14 cellular contexts compared by ENCODE assay signal in the genomic region with DNA sequence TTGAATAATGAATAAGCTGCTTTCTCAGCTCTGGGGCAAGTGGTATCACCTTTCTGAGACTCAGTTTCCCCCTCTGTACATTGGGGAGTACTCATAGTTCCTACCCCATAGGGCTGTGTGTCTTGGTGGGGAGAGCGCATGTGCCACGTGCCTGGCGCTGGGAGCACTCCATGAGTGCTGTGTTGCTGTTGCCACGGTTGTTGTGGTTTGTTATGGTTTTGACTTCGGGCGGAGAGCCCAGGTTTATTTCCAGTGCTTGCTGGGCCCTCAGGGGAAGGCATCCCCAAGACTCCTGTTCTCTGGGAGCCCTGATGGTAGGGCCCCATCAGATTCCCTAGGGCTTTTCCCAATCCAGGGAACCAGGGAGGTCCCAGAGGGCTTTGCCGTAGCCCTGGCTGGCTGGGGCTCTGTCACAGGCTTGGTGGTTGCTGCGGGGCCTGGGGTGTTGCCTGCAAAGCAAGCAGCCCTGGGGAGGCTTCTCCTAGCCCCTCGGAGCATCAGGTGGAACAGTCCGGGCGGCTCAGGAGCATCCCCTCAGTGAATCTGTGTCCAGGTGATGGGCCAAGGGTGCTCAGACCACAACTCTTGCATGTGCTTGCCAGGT. TPM values are rescaled to one million over a fixed set of nuclear protein-coding genes. Genes with fewer than 3 reads are reported as not detected.
DNase-seq lines count a peak whose midpoint lies in the region; ATAC-seq lines count a peak whose summit lies in the region.
"Had no signal": no experiment of that assay in that cellular context is flagged by ENCODE, and none has a peak within 500 bp of the region (broad histone marks: within the 10 kb centered on the region; RNA-seq: fewer than 3 reads in every experiment).

No MANE protein-coding gene starts in this region.

- H3K27me3 Mint-ChIP-seq in T-helper 1 cell treated with Interleukin-12 subunit alpha and Interleukin-12 subunit beta and Interleukin-4 antibody, amounts not matched to agents 30 μg/mL and 1 μg/mL, for 36 hours (ENCODE audit: low read depth), result no peaks in the 10 kb centered on the region
- no peaks in the 10 kb centered on the region for H3K27me3 Mint-ChIP-seq in dendritic cell treated with granulocyte-macrophage colony-stimulating factor and Interleukin-4, amounts not matched to agents 40 ng/mL and 50 ng/mL, for 4 days
- no peaks in the 10 kb centered on the region for H3K27me3 Mint-ChIP-seq in naive thymus-derived CD4-positive, alpha-beta T cell

- peaks cover 20% of the 10 kb centered on the region for H3K36me3 Mint-ChIP-seq in T-helper 1 cell treated with Interleukin-12 subunit alpha and Interleukin-12 subunit beta and Interleukin-4 antibody, amounts not matched to agents 30 μg/mL and 1 μg/mL, for 36 hours (ENCODE audit: low read depth)
- H3K36me3 Mint-ChIP-seq in dendritic cell treated with granulocyte-macrophage colony-stimulating factor and Interleukin-4, amounts not matched to agents 40 ng/mL and 50 ng/mL, for 4 days (ENCODE audit: low read depth), result peaks cover 91% of the 10 kb centered on the region
- H3K36me3 Mint-ChIP-seq in naive thymus-derived CD4-positive, alpha-beta T cell, result peaks cover 0 to 16% (median 9%) of the 10 kb centered on the region in 5 donors

- no peaks in the 10 kb centered on the region for H3K9me3 ChIP-seq in HUES6 (ENCODE audit: control insufficient read depth, insufficient read depth, low read depth, low read length)
- H3K9me3 ChIP-seq in naive thymus-derived CD4-positive, alpha-beta T cell (ENCODE audit: control insufficient read depth in 2 of 3, low read length in 3 of 3), result no peaks in the 10 kb centered on the region
- no peaks in the 10 kb centered on the region for H3K9me3 ChIP-seq in HAP-1
- H3K9me3 ChIP-seq: upper lobe of left lung had no signal

- H3K36me3 ChIP-seq in HUES6 (ENCODE audit: control insufficient read depth, insufficient read depth, low read length) (peaks cover 18% of the 10 kb centered on the region), HAP-1 (replicated peaks) (peaks cover 7% of the 10 kb centered on the region; the same call in 1 of the 2 replicates)
- H3K36me3 ChIP-seq in naive thymus-derived CD4-positive, alpha-beta T cell (ENCODE audit: control insufficient read depth in 2 of 3, insufficient read depth in 3 of 3, low read length in 3 of 3), result peaks cover 0 to 26% (median 0%) of the 10 kb centered on the region in 3 experiments

- H3K4me3 Mint-ChIP-seq in T-helper 1 cell treated with Interleukin-12 subunit alpha and Interleukin-12 subunit beta and Interleukin-4 antibody, amounts not matched to agents 30 μg/mL and 1 μg/mL, for 36 hours, result no peak overlapping the region
- no peak overlapping the region for H3K4me3 Mint-ChIP-seq in dendritic cell treated with granulocyte-macrophage colony-stimulating factor and Interleukin-4, amounts not matched to agents 40 ng/mL and 50 ng/mL, for 4 days
- peak overlapping the region in 6 of 10 donors; percentile 26 to 73 (median 50) for H3K4me3 Mint-ChIP-seq in naive thymus-derived CD4-positive, alpha-beta T cell

- no peak for ATAC-seq in naive thymus-derived CD4-positive, alpha-beta T cell

- H3K4me1 ChIP-seq in HUES6 (ENCODE audit: control insufficient read depth, insufficient read depth, low read length) (peaks cover 35% of the 10 kb centered on the region), HAP-1 (peaks cover 4% of the 10 kb centered on the region; the same call in 1 of the 2 replicates)
- H3K4me1 ChIP-seq in naive thymus-derived CD4-positive, alpha-beta T cell (ENCODE audit: control insufficient read depth in 2 of 2, insufficient read depth in 2 of 2, low read length in 2 of 2), result peaks cover 48 to 49% of the 10 kb centered on the region in 2 donors

- peak overlapping the region; percentile 62 for H3K27ac ChIP-seq in HUES6 (ENCODE audit: low read depth, low read length)
- H3K27ac ChIP-seq in naive thymus-derived CD4-positive, alpha-beta T cell (ENCODE audit: low read depth, low read length), result no peak overlapping the region
- H3K27ac ChIP-seq: VCaP had no signal

- H3K9ac ChIP-seq in HUES6 (ENCODE audit: low read length), result no peak overlapping the region

- H3K4me3 ChIP-seq in HUES6 (ENCODE audit: low read depth, low read length) (no peak overlapping the region), HAP-1 (no peak overlapping the region)
- no peak overlapping the region for H3K4me3 ChIP-seq in naive thymus-derived CD4-positive, alpha-beta T cell (ENCODE audit: low read length)
- H3K4me3 ChIP-seq: upper lobe of left lung had no signal

- DNase-seq in T-helper 1 cell (no peak), HUDEP-2 (lab: John Stamatoyannopoulos, UW; ENCODE audit: unreplicated experiment in 76 of 76) (no peak), COLO829 (ENCODE audit: low spot score) (no peak), HAP-1 (ENCODE audit: low spot score in 2 of 2) (no peak)
- DNase-seq in naive thymus-derived CD4-positive, alpha-beta T cell, result no peak
- DNase-seq: DND-41, NCI-H1417 treated with DMSO at 0.1 percent for 48 hours, NCI-H748 treated with DMSO at 0.1 percent for 48 hours, small intestine, upper lobe of left lung had no signal

- POLR2A ChIA-PET in naive thymus-derived CD4-positive, alpha-beta T cell (lab: Charles Lee), result interaction anchor here (0.7 to 9.3 kb wide), 3 partner anchors 8 to 15 kb away, joined by 3 to 127 read pairs (median 5); a partner anchor contains a TSS

- in situ Hi-C loops in HAP-1 (cut with MboI; ENCODE audit: low sequenced_read_pairs), result no loop called here

- CTCF ChIA-PET in naive thymus-derived CD4-positive, alpha-beta T cell (lab: Charles Lee), result interaction anchor here (0.5 to 3.0 kb wide), 7 partner anchors 21 to 87 kb away, joined by 3 to 11 read pairs (median 3); no protein-coding TSS in a partner anchor

- peaks cover 39% of the 10 kb centered on the region for H3K4me1 Mint-ChIP-seq in T-helper 1 cell treated with Interleukin-12 subunit alpha and Interleukin-12 subunit beta and Interleukin-4 antibody, amounts not matched to agents 30 μg/mL and 1 μg/mL, for 36 hours (ENCODE audit: low read depth)
- H3K4me1 Mint-ChIP-seq in dendritic cell treated with granulocyte-macrophage colony-stimulating factor and Interleukin-4, amounts not matched to agents 40 ng/mL and 50 ng/mL, for 4 days (ENCODE audit: low read depth), result peaks cover 80% of the 10 kb centered on the region
- peaks cover 39 to 64% (median 56%) of the 10 kb centered on the region in 7 donors for H3K4me1 Mint-ChIP-seq in naive thymus-derived CD4-positive, alpha-beta T cell

- intact Hi-C loops in dendritic cell treated with granulocyte-macrophage colony-stimulating factor and Interleukin-4, amounts not matched to agents 40 ng/mL and 50 ng/mL, for 4 days (cut with micrococcal nuclease), result no loop called here
- intact Hi-C loops in naive thymus-derived CD4-positive, alpha-beta T cell (cut with micrococcal nuclease), result no loop called here

- no peaks in the 10 kb centered on the region for H3K27me3 ChIP-seq in HUES6 (ENCODE audit: control insufficient read depth, insufficient read depth, low read length)
- no peaks in the 10 kb centered on the region for H3K27me3 ChIP-seq in naive thymus-derived CD4-positive, alpha-beta T cell (ENCODE audit: control insufficient read depth in 2 of 2, insufficient read depth in 2 of 2, low read length in 2 of 2)
- no peaks in the 10 kb centered on the region for H3K27me3 ChIP-seq in HAP-1 (ENCODE audit: low read depth)
- H3K27me3 ChIP-seq: upper lobe of left lung had no signal

- peak overlapping the region; percentile 45 for H3K27ac Mint-ChIP-seq in T-helper 1 cell treated with Interleukin-12 subunit alpha and Interleukin-12 subunit beta and Interleukin-4 antibody, amounts not matched to agents 30 μg/mL and 1 μg/mL, for 36 hours
- peak overlapping the region; percentile 67 for H3K27ac Mint-ChIP-seq in dendritic cell treated with granulocyte-macrophage colony-stimulating factor and Interleukin-4, amounts not matched to agents 40 ng/mL and 50 ng/mL, for 4 days
- peak overlapping the region; percentile 80 to 99 (median 93) for H3K27ac Mint-ChIP-seq in naive thymus-derived CD4-positive, alpha-beta T cell

- no peaks in the 10 kb centered on the region for H3K9me3 Mint-ChIP-seq in T-helper 1 cell treated with Interleukin-12 subunit alpha and Interleukin-12 subunit beta and Interleukin-4 antibody, amounts not matched to agents 30 μg/mL and 1 μg/mL, for 36 hours
- H3K9me3 Mint-ChIP-seq in dendritic cell treated with granulocyte-macrophage colony-stimulating factor and Interleukin-4, amounts not matched to agents 40 ng/mL and 50 ng/mL, for 4 days, result no peaks in the 10 kb centered on the region
- no peaks in the 10 kb centered on the region for H3K9me3 Mint-ChIP-seq in naive thymus-derived CD4-positive, alpha-beta T cell

RNA-seq across cellular contexts. Expression of a gene that starts 18.6 kb away (rescaled TPM):
- total RNA-seq in naive thymus-derived CD4-positive, alpha-beta T cell, result 10 to 100 TPM; 18.5 to 71.4 (median 29.8) TPM
- 1 to 10 TPM; 3.5 to 7.8 TPM for polyA plus RNA-seq in naive thymus-derived CD4-positive, alpha-beta T cell

RNA-seq across cellular contexts. Expression of a gene that starts 55.4 kb away (rescaled TPM):
- 1 to 10 TPM; 1.2 to 6.8 (median 5.4) TPM for total RNA-seq in naive thymus-derived CD4-positive, alpha-beta T cell
- polyA plus RNA-seq in naive thymus-derived CD4-positive, alpha-beta T cell, result under 1 TPM; 0.65 to 0.91 TPM

Comparison
In these comparisons a context has a peak if more than half of its experiments do, and no peak if none do; other contexts are left out.
1. H3K4me3 Mint-ChIP-seq: peak in naive thymus-derived CD4-positive, alpha-beta T cell (6 of 10); none in T-helper 1 cell treated with Interleukin-12 subunit alpha and Interleukin-12 subunit beta and Interleukin-4 antibody, amounts not matched to agents 30 μg/mL and 1 μg/mL, for 36 hours (single experiment) and dendritic cell treated with granulocyte-macrophage colony-stimulating factor and Interleukin-4, amounts not matched to agents 40 ng/mL and 50 ng/mL, for 4 days (single experiment).
2. Peak in every context shown above with its lines, with median percentiles within 50 percentile points of each other: H3K27ac Mint-ChIP-seq.